Comparison of ENCODE assay signal across 9 cellular contexts in the genomic region with DNA sequence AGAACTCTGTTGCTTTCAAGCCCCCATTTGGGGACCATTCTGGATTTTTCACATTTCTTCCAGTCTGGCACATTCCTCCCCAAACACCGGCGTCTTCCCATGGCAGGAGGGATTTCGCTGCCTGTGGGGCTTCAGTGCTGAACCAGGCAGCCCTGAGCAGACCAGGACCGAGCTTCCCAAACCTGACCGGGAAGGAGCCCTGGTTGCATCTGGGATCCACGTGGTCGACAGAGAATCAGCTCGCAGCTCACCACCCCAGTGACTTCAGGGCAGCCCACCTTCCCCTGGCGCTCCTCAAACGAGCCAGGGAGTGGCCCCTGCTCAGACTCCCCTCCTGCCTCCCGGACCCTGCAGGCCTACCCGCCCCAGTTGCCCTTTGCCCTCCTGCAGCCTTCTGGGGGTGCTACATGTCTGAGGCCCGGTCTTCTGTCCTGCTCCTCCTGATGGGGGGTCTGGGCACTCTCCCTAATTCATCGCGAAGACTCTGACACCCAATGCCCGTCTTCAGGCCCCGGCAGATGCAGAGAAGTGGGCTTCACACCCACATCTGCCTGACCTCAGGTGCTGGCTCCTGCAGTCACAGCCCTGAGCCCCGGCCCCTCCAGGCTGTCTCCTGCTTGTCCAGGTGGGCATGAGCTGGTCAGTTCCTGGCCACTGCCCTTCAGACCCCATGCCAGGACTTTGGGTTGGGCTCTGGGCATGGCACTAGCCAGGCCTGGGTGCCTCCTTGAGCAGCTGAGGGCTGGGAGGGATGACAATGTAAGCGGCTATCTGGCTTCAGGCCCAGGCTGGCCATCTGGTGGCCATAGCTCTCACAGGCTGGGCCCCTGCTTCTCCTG. TPM values are rescaled to one million over a fixed set of nuclear protein-coding genes. Genes with fewer than 3 reads are reported as not detected.
DNase-seq lines count a peak whose midpoint lies in the region; ATAC-seq and TF ChIP-seq lines count a peak whose summit lies in the region.
"Had no signal": no experiment of that assay in that cellular context is flagged by ENCODE, and none has a peak within 500 bp of the region (broad histone marks: within the 10 kb centered on the region; RNA-seq: fewer than 3 reads in every experiment).

No MANE protein-coding gene starts in this region.

- POLR2A ChIA-PET in AG04450 (lab: Yijun Ruan, JAX) (interaction anchor here (1.1 kb wide), 1 partner anchor 30 kb away, joined by 3 read pairs; no protein-coding TSS in a partner anchor), HEK293T (lab: Yijun Ruan, JAX) (interaction anchor here (2.7 kb wide), 1 partner anchor 54 kb away, joined by 10 read pairs; the partner anchor contains the start of genes JMJD4 and SNAP47)

- H3K36me3 Mint-ChIP-seq in brain = no peaks in the 10 kb centered on the region
- H3K36me3 Mint-ChIP-seq in mesothelial cell of epicardium = no peaks in the 10 kb centered on the region

- no peak for DNase-seq in AG04450 (ENCODE audit: low read depth, low spot score)
- DNase-seq in HEK293T (ENCODE audit: extremely low spot score) = peak; percentile 13
- peak in 1 of 2 experiments; percentile 51 for DNase-seq in mesothelial cell of epicardium (ENCODE audit: low spot score in 2 of 2, unreplicated experiment in 2 of 2)
- DNase-seq in NK-92 treated with Interleukin-12 subunit alpha and Interleukin-12 subunit beta, amount 100 ng/mL, for 24 hours (lab: John Stamatoyannopoulos, UW) = no peak
- no peak for DNase-seq in anterior cingulate cortex (lab: John Stamatoyannopoulos, UW)

- H3K9me3 ChIP-seq in AG04450 (ENCODE audit: control insufficient read depth, insufficient read depth, low read length) = no peaks in the 10 kb centered on the region; the same call in 1 of the 2 replicates

- H3K27me3 ChIP-seq in AG04450 (ENCODE audit: control insufficient read depth, insufficient read depth, low read length) = no peaks in the 10 kb centered on the region

- H3K9me3 Mint-ChIP-seq in brain = peaks cover 0 to 3% (median 0%) of the 10 kb centered on the region in 5 experiments
- no peaks in the 10 kb centered on the region for H3K9me3 Mint-ChIP-seq in mesothelial cell of epicardium

- CTCF ChIA-PET in AG04450 (lab: Charles Lee) = no interaction called here
- CTCF ChIA-PET in HEK293T (lab: Yijun Ruan, JAX) = interaction anchor here (1.2 kb wide), 1 partner anchor 165 kb away, joined by 5 read pairs; no protein-coding TSS in a partner anchor

- TF ChIP-seq CTCF in AG04450 (IDR thresholded peaks at IDR 0.05; ENCODE audit: low read depth, low read length) = peak; percentile 35; the same call in 1 of the 2 replicates
- no peak for TF ChIP-seq CTCF in brain (conservative IDR thresholded peaks at IDR 0.05)
- TF ChIP-seq CTCF in mesothelial cell of epicardium (IDR thresholded peaks at IDR 0.05; ENCODE audit: unreplicated experiment) = no peak

- no peak for ATAC-seq in HG02610 (IDR thresholded peaks at IDR 0.05; ENCODE audit: unreplicated experiment)
- ATAC-seq in GM21717 (IDR thresholded peaks at IDR 0.05; ENCODE audit: unreplicated experiment) = no peak

- peak overlapping the region; percentile 74 for H3K4me3 ChIP-seq in AG04450 (ENCODE audit: low read depth, low read length)

- peaks cover 10% of the 10 kb centered on the region for H3K27me3 Mint-ChIP-seq in brain
- H3K27me3 Mint-ChIP-seq in mesothelial cell of epicardium (ENCODE audit: low read depth) = peaks cover 15% of the 10 kb centered on the region

- H3K4me1 Mint-ChIP-seq in brain (peaks cover 49% of the 10 kb centered on the region), mesothelial cell of epicardium (peaks cover 54% of the 10 kb centered on the region)

- H3K27ac Mint-ChIP-seq in brain = peak overlapping the region in 2 of 5 experiments; percentile 36 to 49
- H3K27ac Mint-ChIP-seq in mesothelial cell of epicardium = peak overlapping the region; percentile 71

- no peak overlapping the region for H3K27ac ChIP-seq in AG04450 (ENCODE audit: low read depth, low read length)

- peak overlapping the region; percentile 84 to 87 (median 86) for H3K4me3 Mint-ChIP-seq in brain
- peak overlapping the region; percentile 78 for H3K4me3 Mint-ChIP-seq in mesothelial cell of epicardium

TF ChIP-seq in HEK293T, 16 proteins besides CTCF, POLR2A, EP300 and RAD21:
- TF ChIP-seq FOXA1 (IDR thresholded peaks at IDR 0.05) (no peak), SUZ12 (IDR thresholded peaks at IDR 0.05) (no peak), ELF4 (IDR thresholded peaks at IDR 0.05) (no peak)
TF ChIP-seq in HEK293T: peak in this region for 0.

RNA-seq across cellular contexts. Expression of gene PRSS38, which starts 26.2 kb away (rescaled TPM):
- polyA plus RNA-seq in AG04450 (2011; rRNA removed) (not detected in 2 replicates), brain (ENCODE audit: insufficient read depth, low read depth, low replicate concordance) (not detected)
- polyA minus RNA-seq in AG04450 (2011; rRNA and poly(A)+ RNA removed) = not detected in 2 replicates
- not detected in 3 replicates for total RNA-seq in mesothelial cell of epicardium
- total RNA-seq: temporal lobe had no signal

RNA-seq across cellular contexts. Expression of gene SNAP47, which starts 54.0 kb away (rescaled TPM):
- polyA plus RNA-seq in AG04450 (2011; rRNA removed) (41.5 and 44.8 TPM in 2 replicates), brain (ENCODE audit: insufficient read depth, low read depth, low replicate concordance) (75.0 TPM)
- 29.3 and 39.0 TPM in 2 replicates for polyA minus RNA-seq in AG04450 (2011; rRNA and poly(A)+ RNA removed)
- total RNA-seq in mesothelial cell of epicardium = 41.6 to 42.6 TPM (median 41.8 TPM) in 3 replicates

RNA-seq across cellular contexts. Expression of gene JMJD4, which starts 54.2 kb away (rescaled TPM):
- polyA plus RNA-seq in AG04450 (2011; rRNA removed) = 13.4 and 20.1 TPM in 2 replicates
- 38.1 and 48.8 TPM in 2 replicates for polyA minus RNA-seq in AG04450 (2011; rRNA and poly(A)+ RNA removed)
- polyA plus RNA-seq in brain (ENCODE audit: insufficient read depth, low read depth, low replicate concordance) = 15.6 TPM
- 20.6 to 26.4 TPM (median 20.8 TPM) in 3 replicates for total RNA-seq in mesothelial cell of epicardium
